In the genomic region with DNA sequence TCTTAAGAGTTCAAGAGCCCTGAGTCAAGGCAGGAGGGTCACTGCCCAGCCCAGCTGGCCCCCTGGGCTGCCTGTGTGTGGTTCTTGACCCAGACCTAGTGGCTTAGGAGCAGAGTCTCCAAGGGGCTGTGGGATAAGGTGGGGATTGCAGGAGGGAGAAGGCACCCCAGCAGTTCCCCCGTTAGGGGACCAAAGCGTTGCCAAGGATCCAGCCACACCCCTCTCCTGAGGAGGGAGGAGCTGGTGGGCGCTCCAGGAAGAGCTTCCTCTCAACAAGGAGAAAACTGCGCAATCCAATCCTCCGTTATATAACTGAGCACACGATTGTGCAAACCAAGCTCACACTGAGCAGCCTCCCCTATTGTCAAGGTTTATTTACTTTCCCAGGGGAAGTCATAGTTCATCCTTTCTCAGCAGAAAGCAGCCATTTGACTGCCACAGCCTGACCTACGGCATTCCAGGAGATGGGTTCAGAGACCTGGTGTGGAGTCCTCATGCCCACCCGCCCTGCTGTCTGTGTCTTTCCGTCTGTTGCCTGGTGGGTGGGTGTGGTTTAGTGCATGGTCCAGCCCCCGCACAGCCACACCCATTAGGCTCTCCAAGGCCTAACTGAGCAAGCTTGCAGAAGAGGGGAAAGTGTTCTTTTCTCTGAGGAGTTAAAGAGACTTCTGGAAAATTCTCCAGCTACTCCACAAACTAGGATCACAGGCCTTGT, we compare ENCODE assay signal across 1 cellular context.
TF ChIP-seq lines count a peak whose summit lies in the region.

No MANE protein-coding gene starts in this region.

TF ChIP-seq in HepG2, 621 proteins besides CTCF, POLR2A, EP300 and RAD21 (continued from another document and continues in another):
- TF ChIP-seq, protein P1, sequence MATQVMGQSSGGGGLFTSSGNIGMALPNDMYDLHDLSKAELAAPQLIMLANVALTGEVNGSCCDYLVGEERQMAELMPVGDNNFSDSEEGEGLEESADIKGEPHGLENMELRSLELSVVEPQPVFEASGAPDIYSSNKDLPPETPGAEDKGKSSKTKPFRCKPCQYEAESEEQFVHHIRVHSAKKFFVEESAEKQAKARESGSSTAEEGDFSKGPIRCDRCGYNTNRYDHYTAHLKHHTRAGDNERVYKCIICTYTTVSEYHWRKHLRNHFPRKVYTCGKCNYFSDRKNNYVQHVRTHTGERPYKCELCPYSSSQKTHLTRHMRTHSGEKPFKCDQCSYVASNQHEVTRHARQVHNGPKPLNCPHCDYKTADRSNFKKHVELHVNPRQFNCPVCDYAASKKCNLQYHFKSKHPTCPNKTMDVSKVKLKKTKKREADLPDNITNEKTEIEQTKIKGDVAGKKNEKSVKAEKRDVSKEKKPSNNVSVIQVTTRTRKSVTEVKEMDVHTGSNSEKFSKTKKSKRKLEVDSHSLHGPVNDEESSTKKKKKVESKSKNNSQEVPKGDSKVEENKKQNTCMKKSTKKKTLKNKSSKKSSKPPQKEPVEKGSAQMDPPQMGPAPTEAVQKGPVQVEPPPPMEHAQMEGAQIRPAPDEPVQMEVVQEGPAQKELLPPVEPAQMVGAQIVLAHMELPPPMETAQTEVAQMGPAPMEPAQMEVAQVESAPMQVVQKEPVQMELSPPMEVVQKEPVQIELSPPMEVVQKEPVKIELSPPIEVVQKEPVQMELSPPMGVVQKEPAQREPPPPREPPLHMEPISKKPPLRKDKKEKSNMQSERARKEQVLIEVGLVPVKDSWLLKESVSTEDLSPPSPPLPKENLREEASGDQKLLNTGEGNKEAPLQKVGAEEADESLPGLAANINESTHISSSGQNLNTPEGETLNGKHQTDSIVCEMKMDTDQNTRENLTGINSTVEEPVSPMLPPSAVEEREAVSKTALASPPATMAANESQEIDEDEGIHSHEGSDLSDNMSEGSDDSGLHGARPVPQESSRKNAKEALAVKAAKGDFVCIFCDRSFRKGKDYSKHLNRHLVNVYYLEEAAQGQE (IDR thresholded peaks at IDR 0.05; ENCODE audit: borderline replicate concordance in 1 of 2, low read depth in 1 of 2, low read length in 2 of 2): peak in 1 of 2 experiments; percentile 78; a peak in 1 of 4 replicates
- TF ChIP-seq HOXA9 (CRISPR knock-in tag; IDR thresholded peaks at IDR 0.05; ENCODE audit: borderline replicate concordance) (no peak), ISL2 (CRISPR knock-in tag; IDR thresholded peaks at IDR 0.05) (peak; percentile 96), PAF1 (CRISPR knock-in tag; IDR thresholded peaks at IDR 0.05) (no peak), FIP1L1 (IDR thresholded peaks at IDR 0.05; ENCODE audit: borderline replicate concordance, insufficient read depth, low read depth, low read length) (no peak), SOX5 (CRISPR knock-in tag; IDR thresholded peaks at IDR 0.05; ENCODE audit: borderline replicate concordance) (peak; percentile 100), ZNF251 (CRISPR knock-in tag; IDR thresholded peaks at IDR 0.05) (no peak), THAP11 (CRISPR knock-in tag; IDR thresholded peaks at IDR 0.05) (peak; percentile 89), HMG20B (CRISPR knock-in tag; conservative IDR thresholded peaks at IDR 0.05) (peak; percentile 83; the same call in 1 of the 2 replicates), ZNF556 (CRISPR knock-in tag; IDR thresholded peaks at IDR 0.05; ENCODE audit: borderline replicate concordance) (peak; percentile 97), DPF2 (CRISPR knock-in tag; IDR thresholded peaks at IDR 0.05; ENCODE audit: borderline replicate concordance, low read depth) (peak; percentile 94), TARDBP (CRISPR knock-in tag; IDR thresholded peaks at IDR 0.05) (peak; percentile 98), ZNF816 (CRISPR knock-in tag; IDR thresholded peaks at IDR 0.05; ENCODE audit: borderline replicate concordance) (peak; percentile 75; the same call in 1 of the 2 replicates), KDM1A (CRISPR knock-in tag; IDR thresholded peaks at IDR 0.05) (peak; percentile 73), ARNT2 (CRISPR knock-in tag; IDR thresholded peaks at IDR 0.05; ENCODE audit: low read depth) (peak; percentile 78; the same call in 1 of the 2 replicates), MBD4 (IDR thresholded peaks at IDR 0.05; ENCODE audit: borderline replicate concordance, low read length) (no peak), ARNT (IDR thresholded peaks at IDR 0.05) (no peak), NCOA1 (CRISPR knock-in tag; IDR thresholded peaks at IDR 0.05) (peak; percentile 83), ZNF432 (CRISPR knock-in tag; IDR thresholded peaks at IDR 0.05; ENCODE audit: borderline replicate concordance) (no peak), NR1H2 (CRISPR knock-in tag; IDR thresholded peaks at IDR 0.05; ENCODE audit: borderline replicate concordance, low read depth) (0 out of 2 replicates have a peak, but pooled peaks have one; percentile 60), TCF12 (IDR thresholded peaks at IDR 0.05) (no peak), TCF12 (CRISPR knock-in tag; IDR thresholded peaks at IDR 0.05) (peak; percentile 84; the same call in 1 of the 2 replicates), TMF1 (CRISPR knock-in tag; IDR thresholded peaks at IDR 0.05; ENCODE audit: low read depth) (no peak), FOXJ3 (CRISPR knock-in tag; IDR thresholded peaks at IDR 0.05; ENCODE audit: borderline replicate concordance) (peak; percentile 98), MTF1 (CRISPR knock-in tag; IDR thresholded peaks at IDR 0.05) (no peak), SP1 (IDR thresholded peaks at IDR 0.05) (no peak), SP1 (CRISPR knock-in tag; IDR thresholded peaks at IDR 0.05) (peak; percentile 43), ZNF761 (CRISPR knock-in tag; conservative IDR thresholded peaks at IDR 0.05) (peak; percentile 92; the same call in 1 of the 2 replicates), ZNF792 (CRISPR knock-in tag; IDR thresholded peaks at IDR 0.05) (peak; percentile 90), NFKB2 (CRISPR knock-in tag; IDR thresholded peaks at IDR 0.05; ENCODE audit: borderline replicate concordance) (no peak), FOXO1 (CRISPR knock-in tag; IDR thresholded peaks at IDR 0.05) (peak; percentile 95), POLR2AphosphoS2 (IDR thresholded peaks at IDR 0.05; ENCODE audit: low read depth, low read length) (no peak), GTF3A (CRISPR knock-in tag; conservative IDR thresholded peaks at IDR 0.05) (no peak), NFYB (CRISPR knock-in tag; IDR thresholded peaks at IDR 0.05) (no peak; the same call in 1 of the 2 replicates), POGZ (CRISPR knock-in tag; IDR thresholded peaks at IDR 0.05) (peak; percentile 82), BHLHE40 (IDR thresholded peaks at IDR 0.05; ENCODE audit: low read length) (peak; percentile 59; the same call in 1 of the 2 replicates), ETV5 (CRISPR knock-in tag; IDR thresholded peaks at IDR 0.05; ENCODE audit: borderline replicate concordance) (peak; percentile 93), ZNF777 (CRISPR knock-in tag; IDR thresholded peaks at IDR 0.05) (no peak; the same call in 1 of the 2 replicates), GPN1 (CRISPR knock-in tag; IDR thresholded peaks at IDR 0.05; ENCODE audit: borderline replicate concordance) (no peak), SRF (IDR thresholded peaks at IDR 0.05; ENCODE audit: low read depth, low read length) (no peak; the same call in 1 of the 2 replicates), ZC3H4 (CRISPR knock-in tag; IDR thresholded peaks at IDR 0.05; ENCODE audit: borderline replicate concordance) (no peak), ZNF282 (IDR thresholded peaks at IDR 0.05; ENCODE audit: partially characterized antibody) (no peak), NONO (IDR thresholded peaks at IDR 0.05) (no peak), NONO (CRISPR knock-in tag; conservative IDR thresholded peaks at IDR 0.05) (peak; percentile 95)
- TF ChIP-seq, protein P2, sequence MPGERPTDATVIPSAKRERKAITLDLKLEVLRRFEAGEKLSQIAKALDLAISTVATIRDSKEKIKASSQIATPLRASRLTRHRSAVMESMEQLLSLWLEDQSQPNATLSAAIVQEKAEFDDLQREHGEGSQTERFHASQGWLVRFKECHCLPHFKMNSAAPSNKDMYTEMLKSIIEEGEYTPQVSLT (CRISPR knock-in tag; IDR thresholded peaks at IDR 0.05; ENCODE audit: borderline replicate concordance, low read depth): no peak
- TF ChIP-seq, protein P3, sequence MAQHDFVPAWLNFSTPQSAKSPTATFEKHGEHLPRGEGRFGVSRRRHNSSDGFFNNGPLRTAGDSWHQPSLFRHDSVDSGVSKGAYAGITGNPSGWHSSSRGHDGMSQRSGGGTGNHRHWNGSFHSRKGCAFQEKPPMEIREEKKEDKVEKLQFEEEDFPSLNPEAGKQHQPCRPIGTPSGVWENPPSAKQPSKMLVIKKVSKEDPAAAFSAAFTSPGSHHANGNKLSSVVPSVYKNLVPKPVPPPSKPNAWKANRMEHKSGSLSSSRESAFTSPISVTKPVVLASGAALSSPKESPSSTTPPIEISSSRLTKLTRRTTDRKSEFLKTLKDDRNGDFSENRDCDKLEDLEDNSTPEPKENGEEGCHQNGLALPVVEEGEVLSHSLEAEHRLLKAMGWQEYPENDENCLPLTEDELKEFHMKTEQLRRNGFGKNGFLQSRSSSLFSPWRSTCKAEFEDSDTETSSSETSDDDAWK (CRISPR knock-in tag; IDR thresholded peaks at IDR 0.05): no peak
- TF ChIP-seq, protein P4, sequence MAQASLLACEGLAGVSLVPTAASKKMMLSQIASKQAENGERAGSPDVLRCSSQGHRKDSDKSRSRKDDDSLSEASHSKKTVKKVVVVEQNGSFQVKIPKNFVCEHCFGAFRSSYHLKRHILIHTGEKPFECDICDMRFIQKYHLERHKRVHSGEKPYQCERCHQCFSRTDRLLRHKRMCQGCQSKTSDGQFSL (CRISPR knock-in tag; IDR thresholded peaks at IDR 0.05): 0 out of 2 replicates have a peak, but pooled peaks have one; percentile 47
- TF ChIP-seq, protein P5, sequence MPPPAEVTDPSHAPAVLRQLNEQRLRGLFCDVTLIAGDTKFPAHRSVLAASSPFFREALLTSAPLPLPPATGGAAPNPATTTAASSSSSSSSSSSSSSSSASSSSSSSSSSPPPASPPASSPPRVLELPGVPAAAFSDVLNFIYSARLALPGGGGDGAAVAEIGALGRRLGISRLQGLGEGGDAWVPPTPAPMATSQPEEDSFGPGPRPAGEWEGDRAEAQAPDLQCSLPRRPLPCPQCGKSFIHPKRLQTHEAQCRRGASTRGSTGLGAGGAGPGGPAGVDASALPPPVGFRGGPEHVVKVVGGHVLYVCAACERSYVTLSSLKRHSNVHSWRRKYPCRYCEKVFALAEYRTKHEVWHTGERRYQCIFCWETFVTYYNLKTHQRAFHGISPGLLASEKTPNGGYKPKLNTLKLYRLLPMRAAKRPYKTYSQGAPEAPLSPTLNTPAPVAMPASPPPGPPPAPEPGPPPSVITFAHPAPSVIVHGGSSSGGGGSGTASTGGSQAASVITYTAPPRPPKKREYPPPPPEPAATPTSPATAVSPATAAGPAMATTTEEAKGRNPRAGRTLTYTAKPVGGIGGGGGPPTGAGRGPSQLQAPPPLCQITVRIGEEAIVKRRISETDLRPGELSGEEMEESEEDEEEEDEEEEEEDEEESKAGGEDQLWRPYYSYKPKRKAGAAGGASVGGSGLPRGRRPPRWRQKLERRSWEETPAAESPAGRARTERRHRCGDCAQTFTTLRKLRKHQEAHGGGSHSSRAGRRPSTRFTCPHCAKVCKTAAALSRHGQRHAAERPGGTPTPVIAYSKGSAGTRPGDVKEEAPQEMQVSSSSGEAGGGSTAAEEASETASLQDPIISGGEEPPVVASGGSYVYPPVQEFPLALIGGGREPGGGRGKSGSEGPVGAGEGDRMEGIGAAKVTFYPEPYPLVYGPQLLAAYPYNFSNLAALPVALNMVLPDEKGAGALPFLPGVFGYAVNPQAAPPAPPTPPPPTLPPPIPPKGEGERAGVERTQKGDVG (CRISPR knock-in tag; IDR thresholded peaks at IDR 0.05; ENCODE audit: borderline replicate concordance): no peak
- TF ChIP-seq, protein P6, sequence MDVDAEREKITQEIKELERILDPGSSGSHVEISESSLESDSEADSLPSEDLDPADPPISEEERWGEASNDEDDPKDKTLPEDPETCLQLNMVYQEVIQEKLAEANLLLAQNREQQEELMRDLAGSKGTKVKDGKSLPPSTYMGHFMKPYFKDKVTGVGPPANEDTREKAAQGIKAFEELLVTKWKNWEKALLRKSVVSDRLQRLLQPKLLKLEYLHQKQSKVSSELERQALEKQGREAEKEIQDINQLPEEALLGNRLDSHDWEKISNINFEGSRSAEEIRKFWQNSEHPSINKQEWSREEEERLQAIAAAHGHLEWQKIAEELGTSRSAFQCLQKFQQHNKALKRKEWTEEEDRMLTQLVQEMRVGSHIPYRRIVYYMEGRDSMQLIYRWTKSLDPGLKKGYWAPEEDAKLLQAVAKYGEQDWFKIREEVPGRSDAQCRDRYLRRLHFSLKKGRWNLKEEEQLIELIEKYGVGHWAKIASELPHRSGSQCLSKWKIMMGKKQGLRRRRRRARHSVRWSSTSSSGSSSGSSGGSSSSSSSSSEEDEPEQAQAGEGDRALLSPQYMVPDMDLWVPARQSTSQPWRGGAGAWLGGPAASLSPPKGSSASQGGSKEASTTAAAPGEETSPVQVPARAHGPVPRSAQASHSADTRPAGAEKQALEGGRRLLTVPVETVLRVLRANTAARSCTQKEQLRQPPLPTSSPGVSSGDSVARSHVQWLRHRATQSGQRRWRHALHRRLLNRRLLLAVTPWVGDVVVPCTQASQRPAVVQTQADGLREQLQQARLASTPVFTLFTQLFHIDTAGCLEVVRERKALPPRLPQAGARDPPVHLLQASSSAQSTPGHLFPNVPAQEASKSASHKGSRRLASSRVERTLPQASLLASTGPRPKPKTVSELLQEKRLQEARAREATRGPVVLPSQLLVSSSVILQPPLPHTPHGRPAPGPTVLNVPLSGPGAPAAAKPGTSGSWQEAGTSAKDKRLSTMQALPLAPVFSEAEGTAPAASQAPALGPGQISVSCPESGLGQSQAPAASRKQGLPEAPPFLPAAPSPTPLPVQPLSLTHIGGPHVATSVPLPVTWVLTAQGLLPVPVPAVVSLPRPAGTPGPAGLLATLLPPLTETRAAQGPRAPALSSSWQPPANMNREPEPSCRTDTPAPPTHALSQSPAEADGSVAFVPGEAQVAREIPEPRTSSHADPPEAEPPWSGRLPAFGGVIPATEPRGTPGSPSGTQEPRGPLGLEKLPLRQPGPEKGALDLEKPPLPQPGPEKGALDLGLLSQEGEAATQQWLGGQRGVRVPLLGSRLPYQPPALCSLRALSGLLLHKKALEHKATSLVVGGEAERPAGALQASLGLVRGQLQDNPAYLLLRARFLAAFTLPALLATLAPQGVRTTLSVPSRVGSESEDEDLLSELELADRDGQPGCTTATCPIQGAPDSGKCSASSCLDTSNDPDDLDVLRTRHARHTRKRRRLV (CRISPR knock-in tag; IDR thresholded peaks at IDR 0.05): 0 out of 2 replicates have a peak, but pooled peaks have one; percentile 71
- TF ChIP-seq, protein P7, sequence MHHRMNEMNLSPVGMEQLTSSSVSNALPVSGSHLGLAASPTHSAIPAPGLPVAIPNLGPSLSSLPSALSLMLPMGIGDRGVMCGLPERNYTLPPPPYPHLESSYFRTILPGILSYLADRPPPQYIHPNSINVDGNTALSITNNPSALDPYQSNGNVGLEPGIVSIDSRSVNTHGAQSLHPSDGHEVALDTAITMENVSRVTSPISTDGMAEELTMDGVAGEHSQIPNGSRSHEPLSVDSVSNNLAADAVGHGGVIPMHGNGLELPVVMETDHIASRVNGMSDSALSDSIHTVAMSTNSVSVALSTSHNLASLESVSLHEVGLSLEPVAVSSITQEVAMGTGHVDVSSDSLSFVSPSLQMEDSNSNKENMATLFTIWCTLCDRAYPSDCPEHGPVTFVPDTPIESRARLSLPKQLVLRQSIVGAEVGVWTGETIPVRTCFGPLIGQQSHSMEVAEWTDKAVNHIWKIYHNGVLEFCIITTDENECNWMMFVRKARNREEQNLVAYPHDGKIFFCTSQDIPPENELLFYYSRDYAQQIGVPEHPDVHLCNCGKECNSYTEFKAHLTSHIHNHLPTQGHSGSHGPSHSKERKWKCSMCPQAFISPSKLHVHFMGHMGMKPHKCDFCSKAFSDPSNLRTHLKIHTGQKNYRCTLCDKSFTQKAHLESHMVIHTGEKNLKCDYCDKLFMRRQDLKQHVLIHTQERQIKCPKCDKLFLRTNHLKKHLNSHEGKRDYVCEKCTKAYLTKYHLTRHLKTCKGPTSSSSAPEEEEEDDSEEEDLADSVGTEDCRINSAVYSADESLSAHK (CRISPR knock-in tag; IDR thresholded peaks at IDR 0.05; ENCODE audit: borderline replicate concordance): no peak
